In genomic region chr7:103316378-103316941, GRCh38 we compare ENCODE assay signal across 1 cellular context.
TF ChIP-seq lines count a peak whose summit lies in the region.

No MANE protein-coding gene starts in this region.

TF ChIP-seq in HepG2, 621 proteins besides CTCF, POLR2A, EP300 and RAD21:
- TF ChIP-seq PHF21A (CRISPR knock-in tag; IDR thresholded peaks at IDR 0.05) = no peak
- TF ChIP-seq RBM22 (optimal IDR thresholded peaks at IDR 0.05; ENCODE audit: low read length) = peak; percentile 53
- no peak for TF ChIP-seq ZNF781 (CRISPR knock-in tag; IDR thresholded peaks at IDR 0.05; ENCODE audit: borderline replicate concordance, not compliant biosample characterization)
- no peak for TF ChIP-seq KLF15 (CRISPR knock-in tag; IDR thresholded peaks at IDR 0.05; ENCODE audit: borderline replicate concordance)
